8 cellular contexts compared by ENCODE assay signal in the genomic region with DNA sequence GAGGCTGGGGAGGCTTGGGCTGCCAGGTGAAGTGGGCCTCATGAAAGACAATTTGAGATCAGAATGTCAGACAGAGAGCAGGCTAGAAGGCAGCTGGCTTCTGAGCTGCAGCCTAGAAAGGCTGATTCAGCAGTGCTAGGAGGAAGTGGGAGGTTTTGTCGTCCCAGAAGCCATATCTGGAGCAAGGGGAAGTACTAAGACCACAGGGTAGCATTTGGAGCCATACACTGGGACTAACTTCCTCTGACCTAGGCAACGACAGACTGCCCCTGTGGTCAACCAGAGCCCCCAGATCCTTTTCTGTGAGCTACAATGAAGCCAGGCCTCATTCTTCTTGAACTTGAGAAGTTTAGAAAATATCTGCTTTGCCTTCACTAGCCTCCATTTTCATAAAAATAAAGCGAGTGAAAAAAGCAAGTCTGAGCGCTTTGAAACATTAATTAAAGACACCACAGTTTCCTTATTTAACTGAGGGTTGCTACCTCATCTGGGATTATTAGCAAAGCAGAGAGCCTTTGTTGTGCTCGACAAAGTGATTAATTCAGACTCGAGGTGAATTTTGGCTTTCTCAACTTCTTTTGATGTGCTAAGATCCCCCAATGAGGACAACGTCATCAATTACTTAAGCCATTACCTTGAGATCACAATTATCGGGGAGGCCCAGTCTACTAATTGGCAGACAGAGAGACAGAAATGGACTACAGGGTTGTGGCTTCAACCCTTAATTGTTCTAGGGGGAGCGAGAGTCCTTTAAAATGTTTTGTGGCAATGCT. TPM values are rescaled to one million over a fixed set of nuclear protein-coding genes. Genes with fewer than 3 reads are reported as not detected.
DNase-seq lines count a peak whose midpoint lies in the region; ATAC-seq, FAIRE-seq and TF ChIP-seq lines count a peak whose summit lies in the region.

No MANE protein-coding gene starts in this region.

- no peaks in the 10 kb centered on the region for H3K27me3 ChIP-seq in pancreas

- H3K27ac ChIP-seq in pancreas: peak overlapping the region in 1 of 4 donors; percentile 4

- no peaks in the 10 kb centered on the region for H3K4me1 ChIP-seq in pancreas

- peak; percentile 74 for DNase-seq in DMS53 (lab: John Stamatoyannopoulos, UW)
- DNase-seq in Jurkat, Clone E6-1 (ENCODE audit: low read depth, low spot score): peak; percentile 44
- DNase-seq in central memory CD8-positive, alpha-beta T cell (ENCODE audit: low spot score in 2 of 2): no peak
- DNase-seq in pancreas: peak in 1 of 6 donors; percentile 35
- no peak for DNase-seq in GOT3 (lab: John Stamatoyannopoulos, UW)
- no peak for DNase-seq in stimulated activated naive CD4-positive, alpha-beta T cell (lab: John Stamatoyannopoulos, UW)
- no peak for DNase-seq in type B pancreatic cell (ENCODE audit: extremely low spot score, unreplicated experiment)

- no peaks in the 10 kb centered on the region for H3K9me3 Mint-ChIP-seq in central memory CD8-positive, alpha-beta T cell
- H3K9me3 Mint-ChIP-seq in type B pancreatic cell: peaks cover 6% of the 10 kb centered on the region

- H3K27ac Mint-ChIP-seq in central memory CD8-positive, alpha-beta T cell (ENCODE audit: low read depth): no peak overlapping the region
- no peak overlapping the region for H3K27ac Mint-ChIP-seq in type B pancreatic cell

- no peak overlapping the region for H3K4me3 ChIP-seq in Jurkat, Clone E6-1 (ENCODE audit: low read length)
- H3K4me3 ChIP-seq in pancreas: no peak overlapping the region

- peaks cover 20% of the 10 kb centered on the region for H3K4me1 Mint-ChIP-seq in central memory CD8-positive, alpha-beta T cell
- H3K4me1 Mint-ChIP-seq in type B pancreatic cell (ENCODE audit: unreplicated experiment): peaks cover 15% of the 10 kb centered on the region

- no peak for FAIRE-seq in pancreas (lab: Jason Lieb, UNC)

- TF ChIP-seq CTCF in pancreas (IDR thresholded peaks at IDR 0.05) (no peak), type B pancreatic cell (conservative IDR thresholded peaks at IDR 0.05) (no peak)

- H3K9me3 ChIP-seq in pancreas: no peaks in the 10 kb centered on the region

- 85 to 86% methylated on average over 9 of the region's 9 CpGs for WGBS in pancreas, 2 donors

- peaks cover 1% of the 10 kb centered on the region for H3K36me3 Mint-ChIP-seq in central memory CD8-positive, alpha-beta T cell (ENCODE audit: insufficient read depth)
- H3K36me3 Mint-ChIP-seq in type B pancreatic cell: no peaks in the 10 kb centered on the region

- H3K36me3 ChIP-seq in pancreas: no peaks in the 10 kb centered on the region

- ATAC-seq in GM21381 (IDR thresholded peaks at IDR 0.05; ENCODE audit: unreplicated experiment) (peak; percentile 82), pancreas (peak in 3 of 4 donors; percentile 28 to 80 (median 78))
- ATAC-seq in central memory CD8-positive, alpha-beta T cell (replicated peaks; ENCODE audit: extremely low read depth, poor library complexity, severe bottlenecking): peak; percentile 31

- intact Hi-C loops in pancreas (cut with DNase I): no loop called here

- no peak overlapping the region for H3K4me3 Mint-ChIP-seq in central memory CD8-positive, alpha-beta T cell
- H3K4me3 Mint-ChIP-seq in type B pancreatic cell: no peak overlapping the region

- no peaks in the 10 kb centered on the region for H3K27me3 Mint-ChIP-seq in central memory CD8-positive, alpha-beta T cell
- no peaks in the 10 kb centered on the region for H3K27me3 Mint-ChIP-seq in type B pancreatic cell

RNA-seq across cellular contexts. Expression of gene TBXAS1, which starts 26.6 kb away (rescaled TPM):
- polyA plus RNA-seq in Jurkat, Clone E6-1 (2012; ENCODE audit: insufficient read depth, insufficient read length): 3.5 TPM
- total RNA-seq in pancreas: 10 to 100 TPM in 1 of 6 donors, 1 to 10 TPM in 4, under 1 TPM in 1; 0.74 to 18.4 (median 2.6) TPM
- 1 to 10 TPM; 1.5 to 2.3 TPM for polyA plus RNA-seq in pancreas
- total RNA-seq in type B pancreatic cell (ENCODE audit: low replicate concordance): 4.2 and 5.8 TPM in 2 replicates

Comparison
In these comparisons a context has a peak if more than half of its experiments do, and no peak if none do; other contexts are left out.
1. DNase-seq: peak in DMS53 (single experiment) and Jurkat, Clone E6-1 (single experiment); none in central memory CD8-positive, alpha-beta T cell (0 of 2), GOT3 (single experiment), stimulated activated naive CD4-positive, alpha-beta T cell (0 of 6) and type B pancreatic cell (single experiment).
2. ATAC-seq: peak in every context shown above with its lines; median percentile 82 in GM21381; 78 in pancreas; 31 in central memory CD8-positive, alpha-beta T cell.